30 cellular contexts compared by ENCODE assay signal in genomic region chr6:20479075-20479871, GRCh38. TPM values are rescaled to one million over a fixed set of nuclear protein-coding genes. Genes with fewer than 3 reads are reported as not detected.
A peak's percentile ranks its signal among the peaks of the same experiment; 100 is the strongest.
DNase-seq lines count a peak whose midpoint lies in the region; ATAC-seq, FAIRE-seq and TF ChIP-seq lines count a peak whose summit lies in the region.
"Had no signal": no experiment of that assay in that cellular context is flagged by ENCODE, and none has a peak within 500 bp of the region (broad histone marks: within the 10 kb centered on the region; RNA-seq: fewer than 3 reads in every experiment).

No MANE protein-coding gene starts in this region.

- ATAC-seq in K562 (no peak), HG03280 (IDR thresholded peaks at IDR 0.05; ENCODE audit: unreplicated experiment) (no peak)
- ATAC-seq: activated CD8-positive, alpha-beta T cell treated with anti-CD3 and anti-CD28 coated beads, Interleukin-2, amount 10 ng/mL, durations not matched to agents 7 days and 5 days; body of pancreas; pancreas; upper lobe of right lung had no signal

- in situ Hi-C loops in G401 (cut with HindIII; ENCODE audit: low sequenced_read_pairs): no loop called here
- in situ Hi-C loops in K562 (cut with MboI): no loop called here

- H3K9me1 ChIP-seq in K562 (ENCODE audit: control insufficient read depth, insufficient read depth, low read length): no peaks in the 10 kb centered on the region

- peaks cover 77% of the 10 kb centered on the region for H3K79me2 ChIP-seq in K562 (ENCODE audit: control insufficient read depth, insufficient read depth, low read length)

- H3K9me3 ChIP-seq in K562 (replicated peaks; ENCODE audit: control insufficient read depth, insufficient read depth, low read depth, low read length): no peaks in the 10 kb centered on the region
- H3K9me3 ChIP-seq: body of pancreas, pancreas, Peyer's patch, suprapubic skin, upper lobe of right lung had no signal

- H3K36me3 ChIP-seq in K562 (ENCODE audit: control insufficient read depth, insufficient read depth, low read length): peaks cover 91% of the 10 kb centered on the region
- H3K36me3 ChIP-seq: pancreas, Peyer's patch had no signal

- no peak overlapping the region for H3K4me2 ChIP-seq in K562 (ENCODE audit: insufficient read depth, low read length)

- 0 out of 2 replicates have a peak, but pooled peaks have one; percentile 36 for TF ChIP-seq POLR2A in K562 (conservative IDR thresholded peaks at IDR 0.05)

- TF ChIP-seq RAD21 in K562 (CRISPR knock-in tag; conservative IDR thresholded peaks at IDR 0.05 in 1 of 2, IDR thresholded peaks at IDR 0.05 in 1 of 2): no peak

- no peak overlapping the region for H3K4me3 ChIP-seq in K562
- H3K4me3 ChIP-seq: body of pancreas, pancreas, Peyer's patch, skin epidermis, suprapubic skin, upper lobe of right lung had no signal

- H4K20me1 ChIP-seq in K562 (replicated peaks; ENCODE audit: control insufficient read depth, insufficient read depth, low read length): 0 out of 2 replicates have a peak, but pooled peaks cover 8% of the 10 kb centered on the region

- DNase-seq in G401 (ENCODE audit: low spot score) (peak; percentile 52), NCI-H446 (lab: John Stamatoyannopoulos, UW) (peak; percentile 76 to 88), K562 (ENCODE audit: extremely low read depth in 1 of 4, low spot score in 3 of 4) (no peak), medulla oblongata (ENCODE audit: extremely low spot score) (peak; percentile 44), NCI-H2227 treated with DMSO at 0.1 percent for 48 hours (lab: John Stamatoyannopoulos, UW) (no peak), NCI-H2029 treated with DMSO at 0.1 percent for 48 hours (lab: John Stamatoyannopoulos, UW) (no peak)
- DNase-seq: activated CD4-positive, alpha-beta T cell treated with anti-CD3 and anti-CD28 coated beads for 1 hour; activated CD8-positive, alpha-beta T cell treated with anti-CD3 and anti-CD28 coated beads, Interleukin-2, amount 10 ng/mL, durations not matched to agents 7 days and 5 days; activated naive CD4-positive, alpha-beta T cell treated with anti-CD3 and anti-CD28 coated beads for 36 hours; body of pancreas; cerebellar nuclear complex; COR-L47; DND-41; hypothalamus; KBM-7; left cardiac atrium; NCI-H1105; NCI-H187; NCI-H774; pancreas; Peyer's patch; retina; stimulated activated naive CD4-positive, alpha-beta T cell treated with Interleukin-2 at 50 U/mL for 16 hours; T-helper 1 cell; upper lobe of right lung had no signal

- no TSS peak for BruUV-seq in K562 (replicated peaks; lab: Mats Ljungman, UMichigan)

- no peak overlapping the region for H2AFZ ChIP-seq in K562 (ENCODE audit: low read depth, low read length)

- CTCF ChIA-PET in K562 (lab: Yijun Ruan, JAX; ENCODE audit: low intra/inter-chr PET ratio): no interaction called here

- POLR2A ChIA-PET in K562 (lab: Yijun Ruan, JAX): interaction anchor here (0.8 to 1.3 kb wide), 2 partner anchors 10 to 21 kb away, joined by 3 to 4 read pairs; no protein-coding TSS in a partner anchor

- no peak overlapping the region; the same call in 2 of the 3 replicates for H3K27ac ChIP-seq in K562 (ENCODE audit: extremely low read depth, low read depth, low read length)
- H3K27ac ChIP-seq: body of pancreas, pancreas, Peyer's patch, suprapubic skin, upper lobe of right lung had no signal

- H3K27me3 ChIP-seq in K562 (ENCODE audit: control insufficient read depth in 2 of 2, insufficient read depth in 2 of 2, low read length in 2 of 2): no peaks in the 10 kb centered on the region
- H3K27me3 ChIP-seq: body of pancreas, pancreas, Peyer's patch, suprapubic skin, upper lobe of right lung had no signal

- intact Hi-C loops in K562 (cut with micrococcal nuclease): no loop called here

- H3K4me1 ChIP-seq in K562 (replicated peaks in 1 of 2; ENCODE audit: control insufficient read depth in 2 of 2, insufficient read depth in 2 of 2, low read length in 2 of 2): peaks cover 9 to 20% of the 10 kb centered on the region in 2 experiments
- H3K4me1 ChIP-seq: body of pancreas, pancreas, Peyer's patch, suprapubic skin, upper lobe of right lung had no signal

- 89% methylated on average over 15 of the region's 15 CpGs for WGBS in K562 (ENCODE audit: insufficient coverage, low coverage, missing lambda C conversion rate)

- TF ChIP-seq EP300 in K562 (IDR thresholded peaks at IDR 0.05; ENCODE audit: low read length): no peak

- TF ChIP-seq CTCF in K562 (IDR thresholded peaks at IDR 0.05 in 2 of 3, conservative IDR thresholded peaks at IDR 0.05 in 1 of 3; ENCODE audit: insufficient read depth in 2 of 3, low read depth in 1 of 3, low read length in 3 of 3): no peak

- peak overlapping the region in 1 of 2 experiments; percentile 57; a peak in 1 of 4 replicates for H3K9ac ChIP-seq in K562 (ENCODE audit: insufficient read depth in 1 of 2, low read depth in 2 of 2, low read length in 2 of 2)

- no peak for FAIRE-seq in K562 (lab: Jason Lieb, UNC)
- FAIRE-seq: HTR-8/SVneo, pancreas, TTC549 had no signal

TF ChIP-seq in K562, 482 proteins besides CTCF, POLR2A, EP300 and RAD21:
- TF ChIP-seq ZNF384 (IDR thresholded peaks at IDR 0.05; ENCODE audit: low read depth, low read length) (no peak), SUPT5H (IDR thresholded peaks at IDR 0.05) (0 out of 2 replicates have a peak, but pooled peaks have one; percentile 29), MTA3 (IDR thresholded peaks at IDR 0.05; ENCODE audit: borderline replicate concordance) (no peak)

RNA-seq across cellular contexts. Expression of gene CDKAL1, which starts 55.0 kb away (rescaled TPM):
- total RNA-seq in G401 (2014; rRNA removed; shearing (Covaris generic)): 25.7 and 25.8 TPM in 2 replicates
- total RNA-seq in K562 (2011; cell fraction: chromatin; rRNA removed; ENCODE audit: low replicate concordance): 40.8 and 117 TPM in 2 replicates
- 24.3 and 27.0 TPM in 2 replicates for total RNA-seq in K562 (2011; cell fraction: nucleolus; rRNA removed)
- total RNA-seq in K562 (2011; cell fraction: nucleoplasm; rRNA removed): 53.2 and 70.2 TPM in 2 replicates
- total RNA-seq in K562 (2014; rRNA removed) (23.5 and 28.7 TPM in 2 replicates), K562 (2014; rRNA removed; fragmentation: Illumina TruSeq; extraction: Trizol) (36.3 and 40.3 TPM in 2 replicates), K562 (2015; rRNA removed; fragmentation: Illumina TruSeq; extraction: Trizol) (32.2 and 34.2 TPM in 2 replicates), K562 (2021) (24.5 and 26.8 TPM in 2 replicates)
- polyA plus RNA-seq in K562 (2011; rRNA removed) (16.8 and 18.1 TPM in 2 replicates), K562 (2014; fragmentation: Illumina TruSeq; extraction: Trizol) (18.5 and 20.1 TPM in 2 replicates), K562 (2014; fragmentation: Nextera tagmentation; extraction: Ambion mirVana) (10 to 100 TPM; 15.5 to 16.4 TPM), K562 (2014; rRNA removed) (11.2 TPM in 2 replicates)
- 7.9 and 9.9 TPM in 2 replicates for polyA plus RNA-seq in K562 (2011; cell fraction: cytosol; rRNA removed)
- polyA plus RNA-seq in K562 (2011; cell fraction: nucleus; rRNA removed): 11.9 and 13.9 TPM in 2 replicates
- polyA plus RNA-seq in K562 (2012): 12.7 and 14.4 TPM in 2 replicates
- 46.4 and 59.0 TPM in 2 replicates for polyA minus RNA-seq in K562 (2011; rRNA and poly(A)+ RNA removed)
- 25.3 and 27.7 TPM in 2 replicates for polyA minus RNA-seq in K562 (2011; cell fraction: cytosol; rRNA and poly(A)+ RNA removed)
- 28.4 and 48.3 TPM in 2 replicates for polyA minus RNA-seq in K562 (2011; cell fraction: nucleus; rRNA and poly(A)+ RNA removed)

Comparison
In these comparisons a context has a peak if more than half of its experiments do, and no peak if none do; other contexts are left out.
1. DNase-seq: peak in G401 (single experiment), NCI-H446 (2 of 2) and medulla oblongata (single experiment); none in K562 (0 of 4), NCI-H2227 treated with DMSO at 0.1 percent for 48 hours (single experiment) and NCI-H2029 treated with DMSO at 0.1 percent for 48 hours (single experiment).